1 cellular context compared by ENCODE assay signal in genomic region chr19:49645592-49645991, GRCh38.
TF ChIP-seq lines count a peak whose summit lies in the region.

No MANE protein-coding gene starts in this region.

TF ChIP-seq in K562, 482 proteins besides CTCF, POLR2A, EP300 and RAD21:
- TF ChIP-seq CBX5 (IDR thresholded peaks at IDR 0.05; ENCODE audit: borderline replicate concordance, low read depth) (no peak), RBFOX2 (IDR thresholded peaks at IDR 0.05; ENCODE audit: low read depth, low read length) (0 out of 2 replicates have a peak, but pooled peaks have one; percentile 29), POLR2G (IDR thresholded peaks at IDR 0.05; ENCODE audit: low read depth, low read length) (peak; percentile 46)
TF ChIP-seq in K562: peak in this region for 2.
